ENCODE assay signal across 8 cellular contexts in genomic region chr5:149442563-149443182, GRCh38.
DNase-seq lines count a peak whose midpoint lies in the region; ATAC-seq and TF ChIP-seq lines count a peak whose summit lies in the region.

No MANE protein-coding gene starts in this region.

- TF ChIP-seq CTCF in LNCAP (IDR thresholded peaks at IDR 0.05) (peak; percentile 97), ascending aorta (IDR thresholded peaks at IDR 0.05) (peak; percentile 86 to 95 (median 90)), hepatocyte (IDR thresholded peaks at IDR 0.05; ENCODE audit: poor library complexity) (peak; percentile 86), sigmoid colon (IDR thresholded peaks at IDR 0.05) (peak; percentile 90 to 98 (median 95))

- TF ChIP-seq POLR2A in sigmoid colon (IDR thresholded peaks at IDR 0.05) = no peak

- H3K79me2 ChIP-seq in hepatocyte = no peaks in the 10 kb centered on the region

- peak; percentile 63 for DNase-seq in COLO829 (ENCODE audit: low spot score)
- DNase-seq in T-helper 9 cell = peak; percentile 68
- DNase-seq in ascending aorta (ENCODE audit: low spot score in 2 of 2) = peak in 1 of 2 donors; percentile 89
- peak; percentile 89 for DNase-seq in hepatocyte (ENCODE audit: low spot score)
- DNase-seq in sigmoid colon = peak; percentile 90

- no peaks in the 10 kb centered on the region for H3K27me3 ChIP-seq in ascending aorta
- H3K27me3 ChIP-seq in hepatocyte = no peaks in the 10 kb centered on the region
- H3K27me3 ChIP-seq in sigmoid colon = no peaks in the 10 kb centered on the region

- intact Hi-C loops in ascending aorta (cut with DNase I) (loop anchor here (1.0 kb wide), 3 partner anchors 109 to 176 kb away; partner anchors contain the start of gene CSNK1A1), sigmoid colon (cut with DNase I) (loop anchor here (1.0 to 2.0 kb wide), 2 partner anchors 110 to 122 kb away; no protein-coding TSS in a partner anchor)

- no peaks in the 10 kb centered on the region for H3K9me3 ChIP-seq in ascending aorta
- H3K9me3 ChIP-seq in hepatocyte (ENCODE audit: low read depth) = no peaks in the 10 kb centered on the region
- no peaks in the 10 kb centered on the region for H3K9me3 ChIP-seq in sigmoid colon

- H3K27ac ChIP-seq in ascending aorta (peak overlapping the region; percentile 58 to 71), hepatocyte (peak overlapping the region; percentile 52), sigmoid colon (peak overlapping the region; percentile 74 to 98 (median 90))

- no peak overlapping the region for H2AFZ ChIP-seq in hepatocyte

- H3K9me2 ChIP-seq in hepatocyte (replicated peaks; ENCODE audit: insufficient read depth) = no peaks in the 10 kb centered on the region

- WGBS in hepatocyte (ENCODE audit: low lambda C conversion rate, missing lambda C conversion rate) = 41% methylated on average over 17 of the region's 17 CpGs
- WGBS in sigmoid colon, 2 donors = 44 to 50% methylated on average over 17 of the region's 17 CpGs

- no peaks in the 10 kb centered on the region for H4K20me1 ChIP-seq in hepatocyte (ENCODE audit: insufficient read depth, poor library complexity, severe bottlenecking)

- TF ChIP-seq EP300 in sigmoid colon (IDR thresholded peaks at IDR 0.05) = no peak

- H3K4me3 ChIP-seq in ascending aorta (no peak overlapping the region), hepatocyte (no peak overlapping the region), sigmoid colon (no peak overlapping the region)

- H3K36me3 ChIP-seq in ascending aorta = no peaks in the 10 kb centered on the region
- no peaks in the 10 kb centered on the region for H3K36me3 ChIP-seq in hepatocyte (replicated peaks; ENCODE audit: insufficient read depth, low read depth)
- no peaks in the 10 kb centered on the region for H3K36me3 ChIP-seq in sigmoid colon

- H3K4me1 ChIP-seq in ascending aorta (peaks cover 7 to 10% of the 10 kb centered on the region in 2 donors), hepatocyte (ENCODE audit: insufficient read depth) (no peaks in the 10 kb centered on the region), sigmoid colon (peaks cover 2 to 61% (median 50%) of the 10 kb centered on the region in 4 donors)

- H3K4me2 ChIP-seq in hepatocyte = no peak overlapping the region

- ATAC-seq in GM21390 (IDR thresholded peaks at IDR 0.05; ENCODE audit: unreplicated experiment) (peak; percentile 78), HG03460 (IDR thresholded peaks at IDR 0.05; ENCODE audit: unreplicated experiment) (no peak)
